In genomic region chr22:44862981-44863860, GRCh38 we compare ENCODE assay signal across 25 cellular contexts.
DNase-seq lines count a peak whose midpoint lies in the region; ATAC-seq, FAIRE-seq and TF ChIP-seq lines count a peak whose summit lies in the region.
"Had no signal": no experiment of that assay in that cellular context is flagged by ENCODE, and none has a peak within 500 bp of the region (broad histone marks: within the 10 kb centered on the region; RNA-seq: fewer than 3 reads in every experiment).

No MANE protein-coding gene starts in this region.

- in situ Hi-C loops in K562 (cut with MboI) = no loop called here

- H3K4me1 Mint-ChIP-seq in activated CD8-positive, alpha-beta T cell treated with anti-CD3 and anti-CD28 coated beads for 36 hours (ENCODE audit: low read depth) = no peaks in the 10 kb centered on the region
- no peaks in the 10 kb centered on the region for H3K4me1 Mint-ChIP-seq in activated CD8-positive, alpha-beta T cell treated with anti-CD3 and anti-CD28 coated beads, Interleukin-2, amount 10 ng/mL, durations not matched to agents 7 days and 5 days (ENCODE audit: low read depth)
- H3K4me1 Mint-ChIP-seq: activated naive CD8-positive, alpha-beta T cell treated with anti-CD3 and anti-CD28 coated beads for 36 hours; CD8-positive, alpha-beta memory T cell; central memory CD8-positive, alpha-beta T cell had no signal

- H3K4me3 ChIP-seq in K562 = no peak overlapping the region
- H3K4me3 ChIP-seq in testis = peak overlapping the region in 1 of 2 donors; percentile 5
- H3K4me3 ChIP-seq: skin epidermis had no signal

- H2AFZ ChIP-seq in K562 (ENCODE audit: low read depth, low read length) = no peak overlapping the region

- BruUV-seq in K562 (replicated peaks; lab: Mats Ljungman, UMichigan) = no TSS peak

- no peaks in the 10 kb centered on the region for H3K36me3 Mint-ChIP-seq in activated CD8-positive, alpha-beta T cell treated with anti-CD3 and anti-CD28 coated beads for 36 hours (ENCODE audit: low read depth)
- H3K36me3 Mint-ChIP-seq in activated CD8-positive, alpha-beta T cell treated with anti-CD3 and anti-CD28 coated beads, Interleukin-2, amount 10 ng/mL, durations not matched to agents 7 days and 5 days (ENCODE audit: low read depth) = no peaks in the 10 kb centered on the region
- H3K36me3 Mint-ChIP-seq: activated naive CD8-positive, alpha-beta T cell treated with anti-CD3 and anti-CD28 coated beads for 36 hours; CD8-positive, alpha-beta memory T cell had no signal

- CTCF ChIA-PET in activated CD8-positive, alpha-beta T cell treated with anti-CD3 and anti-CD28 coated beads for 36 hours (lab: Charles Lee) = no interaction called here
- CTCF ChIA-PET in activated CD8-positive, alpha-beta T cell treated with anti-CD3 and anti-CD28 coated beads, Interleukin-2, amount 10 ng/mL, durations not matched to agents 7 days and 5 days (lab: Charles Lee) = no interaction called here
- CTCF ChIA-PET in K562 (lab: Yijun Ruan, JAX; ENCODE audit: low intra/inter-chr PET ratio) = no interaction called here

- peaks cover 0 to 7% of the 10 kb centered on the region in 2 experiments; a peak in 2 of 5 replicates for H3K27me3 ChIP-seq in K562 (ENCODE audit: control insufficient read depth in 2 of 2, insufficient read depth in 2 of 2, low read length in 2 of 2)
- H3K27me3 ChIP-seq in testis = no peaks in the 10 kb centered on the region

- no peak for ATAC-seq in activated CD8-positive, alpha-beta T cell treated with anti-CD3 and anti-CD28 coated beads for 36 hours
- no peak for ATAC-seq in activated CD8-positive, alpha-beta T cell treated with anti-CD3 and anti-CD28 coated beads, Interleukin-2, amount 10 ng/mL, durations not matched to agents 7 days and 5 days
- peak; percentile 91 for ATAC-seq in K562
- no peak for ATAC-seq in GM21619 (IDR thresholded peaks at IDR 0.05; ENCODE audit: unreplicated experiment)
- ATAC-seq: PC-3 had no signal

- FAIRE-seq in K562 (lab: Jason Lieb, UNC) = no peak
- FAIRE-seq: astrocyte, GM18507 had no signal

- H3K4me1 ChIP-seq in K562 (replicated peaks in 1 of 2; ENCODE audit: control insufficient read depth in 2 of 2, insufficient read depth in 2 of 2, low read length in 2 of 2) (no peaks in the 10 kb centered on the region), testis (no peaks in the 10 kb centered on the region)

- no peak for TF ChIP-seq RAD21 in K562 (CRISPR knock-in tag; conservative IDR thresholded peaks at IDR 0.05 in 1 of 2, IDR thresholded peaks at IDR 0.05 in 1 of 2)

- H3K27ac ChIP-seq in K562 (ENCODE audit: extremely low read depth, low read depth, low read length) (no peak overlapping the region), testis (no peak overlapping the region)

- intact Hi-C loops in activated CD8-positive, alpha-beta T cell treated with anti-CD3 and anti-CD28 coated beads for 36 hours (cut with micrococcal nuclease) = no loop called here
- intact Hi-C loops in K562 (cut with micrococcal nuclease) = no loop called here
- intact Hi-C loops in testis (cut with DNase I; ENCODE audit: low total_unique reads) = no loop called here

- H3K27ac Mint-ChIP-seq in activated CD8-positive, alpha-beta T cell treated with anti-CD3 and anti-CD28 coated beads for 36 hours = no peak overlapping the region
- H3K27ac Mint-ChIP-seq in activated CD8-positive, alpha-beta T cell treated with anti-CD3 and anti-CD28 coated beads, Interleukin-2, amount 10 ng/mL, durations not matched to agents 7 days and 5 days = no peak overlapping the region
- H3K27ac Mint-ChIP-seq: activated naive CD8-positive, alpha-beta T cell treated with anti-CD3 and anti-CD28 coated beads for 36 hours; CD8-positive, alpha-beta memory T cell had no signal

- H3K4me3 Mint-ChIP-seq in activated CD8-positive, alpha-beta T cell treated with anti-CD3 and anti-CD28 coated beads for 36 hours = no peak overlapping the region
- no peak overlapping the region for H3K4me3 Mint-ChIP-seq in activated CD8-positive, alpha-beta T cell treated with anti-CD3 and anti-CD28 coated beads, Interleukin-2, amount 10 ng/mL, durations not matched to agents 7 days and 5 days
- H3K4me3 Mint-ChIP-seq: activated naive CD8-positive, alpha-beta T cell treated with anti-CD3 and anti-CD28 coated beads for 36 hours; CD8-positive, alpha-beta memory T cell; central memory CD8-positive, alpha-beta T cell had no signal

- H3K9me3 ChIP-seq in K562 (replicated peaks; ENCODE audit: control insufficient read depth, insufficient read depth, low read depth, low read length) = no peaks in the 10 kb centered on the region
- H3K9me3 ChIP-seq in testis = no peaks in the 10 kb centered on the region

- TF ChIP-seq EP300 in K562 (IDR thresholded peaks at IDR 0.05; ENCODE audit: low read length) = no peak

- TF ChIP-seq POLR2A in K562 (conservative IDR thresholded peaks at IDR 0.05) (no peak), testis (IDR thresholded peaks at IDR 0.05) (no peak)

- POLR2A ChIA-PET in activated CD8-positive, alpha-beta T cell treated with anti-CD3 and anti-CD28 coated beads for 36 hours (lab: Charles Lee) = no interaction called here
- POLR2A ChIA-PET in activated CD8-positive, alpha-beta T cell treated with anti-CD3 and anti-CD28 coated beads, Interleukin-2, amount 10 ng/mL, durations not matched to agents 7 days and 5 days (lab: Charles Lee) = no interaction called here
- POLR2A ChIA-PET in K562 (lab: Yijun Ruan, JAX) = no interaction called here

- no peaks in the 10 kb centered on the region for H3K36me3 ChIP-seq in K562 (ENCODE audit: control insufficient read depth, insufficient read depth, low read length)
- no peaks in the 10 kb centered on the region for H3K36me3 ChIP-seq in testis (ENCODE audit: low read depth, missing control alignments)

- H3K9me1 ChIP-seq in K562 (ENCODE audit: control insufficient read depth, insufficient read depth, low read length) = no peaks in the 10 kb centered on the region

- TF ChIP-seq CTCF in activated CD8-positive, alpha-beta T cell treated with anti-CD3 and anti-CD28 coated beads for 36 hours (IDR thresholded peaks at IDR 0.05) = no peak
- no peak for TF ChIP-seq CTCF in K562 (IDR thresholded peaks at IDR 0.05 in 2 of 3, conservative IDR thresholded peaks at IDR 0.05 in 1 of 3; ENCODE audit: insufficient read depth in 2 of 3, low read depth in 1 of 3, low read length in 3 of 3)
- no peak for TF ChIP-seq CTCF in testis (IDR thresholded peaks at IDR 0.05)

- no peaks in the 10 kb centered on the region for H3K9me3 Mint-ChIP-seq in activated CD8-positive, alpha-beta T cell treated with anti-CD3 and anti-CD28 coated beads for 36 hours
- H3K9me3 Mint-ChIP-seq in activated CD8-positive, alpha-beta T cell treated with anti-CD3 and anti-CD28 coated beads, Interleukin-2, amount 10 ng/mL, durations not matched to agents 7 days and 5 days (ENCODE audit: insufficient read depth) = no peaks in the 10 kb centered on the region
- H3K9me3 Mint-ChIP-seq: activated naive CD8-positive, alpha-beta T cell treated with anti-CD3 and anti-CD28 coated beads for 36 hours; central memory CD8-positive, alpha-beta T cell had no signal

- 8% methylated on average over 13 of the region's 19 CpGs for WGBS in K562 (ENCODE audit: insufficient coverage, low coverage, missing lambda C conversion rate)
- 67 to 79% methylated on average over 10 to 19 of the region's 19 CpGs for WGBS in testis, 2 donors

- H4K20me1 ChIP-seq in K562 (replicated peaks; ENCODE audit: control insufficient read depth, insufficient read depth, low read length) = no peaks in the 10 kb centered on the region

- no peak overlapping the region for H3K9ac ChIP-seq in K562 (ENCODE audit: insufficient read depth in 1 of 2, low read depth in 2 of 2, low read length in 2 of 2)

- peaks cover 2% of the 10 kb centered on the region for H3K27me3 Mint-ChIP-seq in activated CD8-positive, alpha-beta T cell treated with anti-CD3 and anti-CD28 coated beads for 36 hours
- no peaks in the 10 kb centered on the region for H3K27me3 Mint-ChIP-seq in activated CD8-positive, alpha-beta T cell treated with anti-CD3 and anti-CD28 coated beads, Interleukin-2, amount 10 ng/mL, durations not matched to agents 7 days and 5 days (ENCODE audit: low read depth)

- no peak overlapping the region for H3K4me2 ChIP-seq in K562 (ENCODE audit: insufficient read depth, low read length)

- no peaks in the 10 kb centered on the region for H3K79me2 ChIP-seq in K562 (ENCODE audit: control insufficient read depth, insufficient read depth, low read length)

- peak; percentile 4 for DNase-seq in activated CD8-positive, alpha-beta T cell treated with anti-CD3 and anti-CD28 coated beads for 36 hours
- DNase-seq in activated CD8-positive, alpha-beta T cell treated with anti-CD3 and anti-CD28 coated beads, Interleukin-2, amount 10 ng/mL, durations not matched to agents 7 days and 5 days = no peak
- DNase-seq in NAMALWA (ENCODE audit: low spot score) (peak; percentile 17), K562 (ENCODE audit: extremely low read depth in 1 of 4, low spot score in 3 of 4) (peak; percentile 10 to 73 (median 60)), testis (peak; percentile 61), NCI-H1436 (lab: John Stamatoyannopoulos, UW) (no peak), cortex of kidney (lab: John Stamatoyannopoulos, UW) (no peak)
- DNase-seq: activated CD4-positive, alpha-beta T cell treated with anti-CD3 and anti-CD28 coated beads, Interleukin-2, amount 50 U/mL, for 48 hours; activated naive CD8-positive, alpha-beta T cell treated with anti-CD3 and anti-CD28 coated beads for 36 hours; AML-193; CD8-positive, alpha-beta memory T cell; GOT3; head of caudate nucleus; mesenchymal stem cell; NCI-H1105 treated with DMSO at 0.1 percent for 48 hours; NCI-H446; nucleus accumbens; PC-3; SHP77 treated with DMSO at 0.1 percent for 48 hours; trophoblast cell had no signal

TF ChIP-seq in K562, 482 proteins besides CTCF, POLR2A, EP300 and RAD21 (continues in another document):
- TF ChIP-seq RAD51 (IDR thresholded peaks at IDR 0.05; ENCODE audit: borderline replicate concordance, low read depth) (peak; percentile 43; the same call in 1 of the 2 replicates), USF1 (CRISPR knock-in tag; IDR thresholded peaks at IDR 0.05) (peak; percentile 38; the same call in 1 of the 2 replicates), ZNF23 (CRISPR knock-in tag; IDR thresholded peaks at IDR 0.05) (no peak), CBX2 (IDR thresholded peaks at IDR 0.05; ENCODE audit: insufficient read depth, low read length, poor library complexity, severe bottlenecking) (no peak)

Comparison
In these comparisons a context has a peak if more than half of its experiments do, and no peak if none do; other contexts are left out.
1. DNase-seq: peak in activated CD8-positive, alpha-beta T cell treated with anti-CD3 and anti-CD28 coated beads for 36 hours (single experiment), NAMALWA (single experiment), K562 (4 of 4) and testis (single experiment); none in activated CD8-positive, alpha-beta T cell treated with anti-CD3 and anti-CD28 coated beads, Interleukin-2, amount 10 ng/mL, durations not matched to agents 7 days and 5 days (single experiment), NCI-H1436 (single experiment) and cortex of kidney (single experiment).